ENCODE assay signal across 1 cellular context in the genomic region with DNA sequence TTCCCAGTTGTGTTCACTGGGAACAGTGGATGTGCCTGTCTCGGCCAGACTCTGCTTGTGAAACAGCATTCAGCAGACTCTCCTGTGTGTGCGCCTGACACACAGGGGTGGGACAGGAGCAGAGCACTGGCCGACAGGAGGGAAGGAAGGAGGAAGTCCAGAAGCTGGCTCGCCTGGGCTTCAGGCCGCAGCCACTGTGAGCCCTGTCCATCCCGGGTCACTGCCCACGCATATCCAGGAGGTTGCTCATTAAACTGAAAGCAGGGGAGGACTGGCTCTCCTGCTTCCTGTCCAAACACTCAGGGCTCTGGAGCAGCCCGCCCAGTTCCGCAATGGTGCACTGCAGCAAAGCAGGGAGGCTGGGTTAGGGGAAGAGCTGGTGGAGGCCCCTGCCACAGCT.
TF ChIP-seq lines count a peak whose summit lies in the region.

No MANE protein-coding gene starts in this region.

TF ChIP-seq in liver, 16 proteins besides CTCF, POLR2A, EP300 and RAD21 (continued from another document):
- peak; percentile 16 for TF ChIP-seq REST (IDR thresholded peaks at IDR 0.05)
- TF ChIP-seq NR2F2 (IDR thresholded peaks at IDR 0.05) = peak; percentile 74
- no peak for TF ChIP-seq HNF4G (IDR thresholded peaks at IDR 0.05)
